In the genomic region with DNA sequence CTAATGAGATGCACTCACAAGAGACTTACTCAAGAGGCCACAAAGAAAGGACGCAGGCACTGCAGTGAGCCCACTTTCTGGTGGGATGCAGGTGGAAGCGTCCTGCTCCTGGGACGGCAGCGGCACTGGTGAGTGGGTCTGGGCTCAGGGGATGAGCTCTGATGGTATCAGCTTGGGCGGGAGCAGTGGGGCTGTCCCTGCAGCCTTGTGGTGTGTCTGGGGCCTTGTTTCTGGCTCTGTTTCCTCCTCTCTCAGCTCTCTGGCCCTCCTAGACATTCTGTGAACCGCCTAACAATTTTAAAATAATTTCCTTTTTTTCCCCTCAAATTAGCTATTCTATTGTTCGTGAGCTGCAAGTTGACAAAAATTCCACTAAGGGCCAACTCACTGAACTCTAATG, we compare ENCODE assay signal across 18 cellular contexts. TPM values are rescaled to one million over a fixed set of nuclear protein-coding genes. Genes with fewer than 3 reads are reported as not detected.
DNase-seq lines count a peak whose midpoint lies in the region; ATAC-seq lines count a peak whose summit lies in the region.
"Had no signal": no experiment of that assay in that cellular context is flagged by ENCODE, and none has a peak within 500 bp of the region (broad histone marks: within the 10 kb centered on the region; RNA-seq: fewer than 3 reads in every experiment).

No MANE protein-coding gene starts in this region.

- ATAC-seq in GM19351 (IDR thresholded peaks at IDR 0.05; ENCODE audit: unreplicated experiment), result peak; percentile 67
- peak; percentile 49 for ATAC-seq in HG02571 (IDR thresholded peaks at IDR 0.05; ENCODE audit: unreplicated experiment)
- ATAC-seq in stimulated activated naive B cell treated with anti-CD40 and anti-IgM and Interleukin-4, amounts not matched to agents 10 μg/mL and 1 μg/mL and 100 μg/mL, for 72 hours (replicated peaks), result peak; percentile 67 to 75
- ATAC-seq in HG03139 (IDR thresholded peaks at IDR 0.05; ENCODE audit: unreplicated experiment), result no peak
- ATAC-seq: body of pancreas; naive thymus-derived CD4-positive, alpha-beta T cell had no signal

- no peaks in the 10 kb centered on the region for H3K9me3 Mint-ChIP-seq in IgD-negative memory B cell
- no peaks in the 10 kb centered on the region for H3K9me3 Mint-ChIP-seq in stimulated activated naive B cell treated with anti-CD40 and anti-IgM and Interleukin-4, amounts not matched to agents 10 μg/mL and 1 μg/mL and 100 μg/mL, for 72 hours
- H3K9me3 Mint-ChIP-seq: activated B cell treated with CpG ODN at 0.5 μM for 24 hours; activated naive CD8-positive, alpha-beta T cell treated with anti-CD3 and anti-CD28 coated beads, Interleukin-2, amount 10 ng/mL, durations not matched to agents 7 days and 5 days; naive thymus-derived CD4-positive, alpha-beta T cell had no signal

- peaks cover 35 to 47% (median 35%) of the 10 kb centered on the region in 3 donors for H3K4me1 Mint-ChIP-seq in IgD-negative memory B cell
- peaks cover 29 to 34% of the 10 kb centered on the region in 2 donors for H3K4me1 Mint-ChIP-seq in stimulated activated naive B cell treated with anti-CD40 and anti-IgM and Interleukin-4, amounts not matched to agents 10 μg/mL and 1 μg/mL and 100 μg/mL, for 72 hours

- H3K36me3 Mint-ChIP-seq in IgD-negative memory B cell, result peaks cover 4% of the 10 kb centered on the region
- peaks cover 3 to 4% of the 10 kb centered on the region in 2 donors for H3K36me3 Mint-ChIP-seq in stimulated activated naive B cell treated with anti-CD40 and anti-IgM and Interleukin-4, amounts not matched to agents 10 μg/mL and 1 μg/mL and 100 μg/mL, for 72 hours
- H3K36me3 Mint-ChIP-seq: activated naive CD8-positive, alpha-beta T cell treated with anti-CD3 and anti-CD28 coated beads, Interleukin-2, amount 10 ng/mL, durations not matched to agents 7 days and 5 days; naive thymus-derived CD4-positive, alpha-beta T cell had no signal

- peak overlapping the region in 3 of 4 donors; percentile 29 to 41 (median 38) for H3K4me3 Mint-ChIP-seq in IgD-negative memory B cell
- H3K4me3 Mint-ChIP-seq in stimulated activated naive B cell treated with anti-CD40 and anti-IgM and Interleukin-4, amounts not matched to agents 10 μg/mL and 1 μg/mL and 100 μg/mL, for 72 hours, result no peak overlapping the region
- H3K4me3 Mint-ChIP-seq: activated B cell treated with CpG ODN at 0.5 μM for 24 hours; activated naive CD8-positive, alpha-beta T cell treated with anti-CD3 and anti-CD28 coated beads, Interleukin-2, amount 10 ng/mL, durations not matched to agents 7 days and 5 days; naive thymus-derived CD4-positive, alpha-beta T cell had no signal

- peak overlapping the region in 1 of 3 donors; percentile 66 for H3K27ac Mint-ChIP-seq in IgD-negative memory B cell
- H3K27ac Mint-ChIP-seq in stimulated activated naive B cell treated with anti-CD40 and anti-IgM and Interleukin-4, amounts not matched to agents 10 μg/mL and 1 μg/mL and 100 μg/mL, for 72 hours, result no peak overlapping the region
- H3K27ac Mint-ChIP-seq: activated B cell treated with CpG ODN at 0.5 μM for 24 hours; activated naive CD8-positive, alpha-beta T cell treated with anti-CD3 and anti-CD28 coated beads, Interleukin-2, amount 10 ng/mL, durations not matched to agents 7 days and 5 days; progenitor cell of endocrine pancreas had no signal

- no peaks in the 10 kb centered on the region for H3K27me3 Mint-ChIP-seq in IgD-negative memory B cell
- H3K27me3 Mint-ChIP-seq in stimulated activated naive B cell treated with anti-CD40 and anti-IgM and Interleukin-4, amounts not matched to agents 10 μg/mL and 1 μg/mL and 100 μg/mL, for 72 hours, result no peaks in the 10 kb centered on the region
- H3K27me3 Mint-ChIP-seq: activated B cell treated with CpG ODN at 0.5 μM for 24 hours had no signal

- DNase-seq in stimulated activated naive B cell treated with anti-CD40 and anti-IgM and Interleukin-4, amounts not matched to agents 10 μg/mL and 1 μg/mL and 100 μg/mL, for 72 hours, result no peak
- DNase-seq in putamen (ENCODE audit: low spot score) (no peak), NOMO-1 (lab: John Stamatoyannopoulos, UW; ENCODE audit: unreplicated experiment in 2 of 2) (no peak)
- DNase-seq: activated B cell treated with CpG ODN at 0.5 μM for 24 hours; activated naive CD8-positive, alpha-beta T cell treated with anti-CD3 and anti-CD28 coated beads, Interleukin-2, amount 10 ng/mL, durations not matched to agents 7 days and 5 days; body of pancreas; GDM1; KBM-7; naive thymus-derived CD4-positive, alpha-beta T cell; NCI-H2029 treated with DMSO at 0.1 percent for 48 hours; NCI-H526; SJCRH30 had no signal

RNA-seq across cellular contexts. Expression of a gene that starts 8.8 kb away (rescaled TPM):
- polyA plus RNA-seq in IgD-negative memory B cell, result 94.1 TPM
- polyA plus RNA-seq: BJ had no signal

Comparison
In these comparisons a context has a peak if more than half of its experiments do, and no peak if none do; other contexts are left out.
1. H3K4me3 Mint-ChIP-seq: peak in IgD-negative memory B cell (3 of 4); none in stimulated activated naive B cell treated with anti-CD40 and anti-IgM and Interleukin-4, amounts not matched to agents 10 μg/mL and 1 μg/mL and 100 μg/mL, for 72 hours (0 of 2).